Comparison of ENCODE assay signal across 13 cellular contexts in genomic region chr12:93786669-93787397, GRCh38.
A peak's percentile ranks its signal among the peaks of the same experiment; 100 is the strongest.
DNase-seq lines count a peak whose midpoint lies in the region; ATAC-seq and TF ChIP-seq lines count a peak whose summit lies in the region.
"Had no signal": no experiment of that assay in that cellular context is flagged by ENCODE, and none has a peak within 500 bp of the region (broad histone marks: within the 10 kb centered on the region; RNA-seq: fewer than 3 reads in every experiment).

No MANE protein-coding gene starts in this region.

- 82 to 97% (median 92%) methylated on average over 4 of the region's 4 CpGs for WGBS in stomach, 5 donors

- intact Hi-C loops in stomach (cut with DNase I; ENCODE audit: low total_unique reads) (no loop called here), posterior vena cava (cut with DNase I) (no loop called here), mucosa of descending colon (cut with DNase I, micrococcal nuclease) (no loop called here)

- peak; percentile 49 for DNase-seq in LHCN-M2 (ENCODE audit: low read depth)
- DNase-seq in adipocyte (ENCODE audit: low read depth): peak; percentile 50
- DNase-seq in fibroblast of mammary gland (ENCODE audit: low read depth): peak; percentile 64
- DNase-seq in stomach: no peak
- no peak for DNase-seq in NCI-H1092 (lab: John Stamatoyannopoulos, UW)
- no peak for DNase-seq in posterior vena cava (ENCODE audit: low spot score)
- DNase-seq in AG20443 (ENCODE audit: low spot score): no peak
- DNase-seq in mucosa of descending colon: no peak
- DNase-seq: activated T-cell treated with anti-CD3 and anti-CD28 coated beads, Interleukin-2, amount 50 U/mL, for 4 hours; foreskin melanocyte; midbrain; NCI-H2081; SHP77 treated with DMSO at 0.1 percent for 48 hours had no signal

- H3K4me1 ChIP-seq in adipocyte (ENCODE audit: control insufficient read depth, insufficient read depth, low read length): peaks cover 60% of the 10 kb centered on the region
- H3K4me1 ChIP-seq in stomach: peaks cover 10 to 37% (median 26%) of the 10 kb centered on the region in 4 donors
- no peaks in the 10 kb centered on the region for H3K4me1 ChIP-seq in mucosa of descending colon (ENCODE audit: low read depth)

- H3K4me3 ChIP-seq in adipocyte (ENCODE audit: low read length): no peak overlapping the region
- no peak overlapping the region for H3K4me3 ChIP-seq in fibroblast of mammary gland (ENCODE audit: control insufficient read depth, low read depth, low read length)
- no peak overlapping the region for H3K4me3 ChIP-seq in stomach
- H3K4me3 ChIP-seq in mucosa of descending colon: no peak overlapping the region

- peak overlapping the region; percentile 30 for H3K9ac ChIP-seq in adipocyte (ENCODE audit: low read length)

- H3K9me3 ChIP-seq in adipocyte (ENCODE audit: control insufficient read depth, low read length) (no peaks in the 10 kb centered on the region), stomach (no peaks in the 10 kb centered on the region), mucosa of descending colon (no peaks in the 10 kb centered on the region)

- no peaks in the 10 kb centered on the region for H3K36me3 ChIP-seq in adipocyte (ENCODE audit: control insufficient read depth, insufficient read depth, low read length, severe bottlenecking)
- H3K36me3 ChIP-seq in stomach: no peaks in the 10 kb centered on the region
- H3K36me3 ChIP-seq in mucosa of descending colon (ENCODE audit: low read depth): no peaks in the 10 kb centered on the region

- no peak for ATAC-seq in mucosa of descending colon
- ATAC-seq: activated T-cell treated with anti-CD3 and anti-CD28 coated beads, Interleukin-2, amount 50 U/mL, for 4 hours had no signal

- no peaks in the 10 kb centered on the region for H3K27me3 ChIP-seq in adipocyte (replicated peaks; ENCODE audit: control insufficient read depth, insufficient read depth, low read length)
- no peaks in the 10 kb centered on the region for H3K27me3 ChIP-seq in stomach

- no peak for TF ChIP-seq POLR2A in stomach (IDR thresholded peaks at IDR 0.05)

- peak overlapping the region in 4 of 5 donors; percentile 58 to 87 (median 84) for H3K27ac ChIP-seq in stomach

- TF ChIP-seq CTCF in fibroblast of mammary gland (conservative IDR thresholded peaks at IDR 0.05; ENCODE audit: control insufficient read depth, insufficient read depth, low read depth, low read length) (no peak), stomach (IDR thresholded peaks at IDR 0.05) (no peak), mucosa of descending colon (IDR thresholded peaks at IDR 0.05) (no peak)

- no peak for TF ChIP-seq EP300 in stomach (IDR thresholded peaks at IDR 0.05)

Comparison
In these comparisons a context has a peak if more than half of its experiments do, and no peak if none do; other contexts are left out.
1. DNase-seq: peak in LHCN-M2 (single experiment), adipocyte (single experiment) and fibroblast of mammary gland (single experiment); none in stomach (single experiment), NCI-H1092 (single experiment), posterior vena cava (single experiment), AG20443 (single experiment) and mucosa of descending colon (0 of 3).